Comparison of ENCODE assay signal across 15 cellular contexts in genomic region chr17:32664936-32665583, GRCh38.
"Had no signal": no experiment of that assay in that cellular context is flagged by ENCODE, and none has a peak within 500 bp of the region (broad histone marks: within the 10 kb centered on the region; RNA-seq: fewer than 3 reads in every experiment).

No MANE protein-coding gene starts in this region.

- DNase-seq: erythroblast; foreskin melanocyte; heart left ventricle; hippocampal formation; kidney glomerular epithelial cell; mucosa of descending colon; naive thymus-derived CD8-positive, alpha-beta T cell; posterior cingulate gyrus; stimulated activated CD4-positive, alpha-beta T cell treated with anti-CD3 and anti-CD28 coated beads, Interleukin-2, amount 100 ng/mL, for 24 hours; stimulated activated CD4-positive, alpha-beta T cell treated with anti-CD3 and anti-CD28 coated beads, Interleukin-4, amount 100 ng/mL, for 4 hours; stimulated activated naive CD4-positive, alpha-beta T cell treated with Interleukin-2 at 50 U/mL for 16 hours; trophoblast cell had no signal

- H3K36me3 ChIP-seq: heart left ventricle had no signal

- H3K9me3 Mint-ChIP-seq: dendritic cell treated with granulocyte-macrophage colony-stimulating factor and Interleukin-4, amounts not matched to agents 40 ng/mL and 50 ng/mL, for 4 days; naive thymus-derived CD8-positive, alpha-beta T cell had no signal

- H3K4me1 Mint-ChIP-seq: naive thymus-derived CD8-positive, alpha-beta T cell had no signal

- H3K4me1 ChIP-seq: heart left ventricle had no signal

- H3K27ac ChIP-seq: heart left ventricle had no signal

- H3K27ac Mint-ChIP-seq: dendritic cell treated with granulocyte-macrophage colony-stimulating factor and Interleukin-4, amounts not matched to agents 40 ng/mL and 50 ng/mL, for 4 days; naive thymus-derived CD8-positive, alpha-beta T cell had no signal

- H3K4me3 Mint-ChIP-seq: dendritic cell treated with granulocyte-macrophage colony-stimulating factor and Interleukin-4, amounts not matched to agents 40 ng/mL and 50 ng/mL, for 4 days; naive thymus-derived CD8-positive, alpha-beta T cell had no signal

- H3K27me3 Mint-ChIP-seq: dendritic cell treated with granulocyte-macrophage colony-stimulating factor and Interleukin-4, amounts not matched to agents 40 ng/mL and 50 ng/mL, for 4 days; naive thymus-derived CD8-positive, alpha-beta T cell had no signal

- ATAC-seq: left lobe of liver; mucosa of descending colon; naive thymus-derived CD8-positive, alpha-beta T cell; sciatic nerve had no signal

- H3K4me3 ChIP-seq: heart left ventricle, mucosa of descending colon had no signal

- H3K27me3 ChIP-seq: heart left ventricle had no signal
